Comparison of ENCODE assay signal across 8 cellular contexts in the genomic region with DNA sequence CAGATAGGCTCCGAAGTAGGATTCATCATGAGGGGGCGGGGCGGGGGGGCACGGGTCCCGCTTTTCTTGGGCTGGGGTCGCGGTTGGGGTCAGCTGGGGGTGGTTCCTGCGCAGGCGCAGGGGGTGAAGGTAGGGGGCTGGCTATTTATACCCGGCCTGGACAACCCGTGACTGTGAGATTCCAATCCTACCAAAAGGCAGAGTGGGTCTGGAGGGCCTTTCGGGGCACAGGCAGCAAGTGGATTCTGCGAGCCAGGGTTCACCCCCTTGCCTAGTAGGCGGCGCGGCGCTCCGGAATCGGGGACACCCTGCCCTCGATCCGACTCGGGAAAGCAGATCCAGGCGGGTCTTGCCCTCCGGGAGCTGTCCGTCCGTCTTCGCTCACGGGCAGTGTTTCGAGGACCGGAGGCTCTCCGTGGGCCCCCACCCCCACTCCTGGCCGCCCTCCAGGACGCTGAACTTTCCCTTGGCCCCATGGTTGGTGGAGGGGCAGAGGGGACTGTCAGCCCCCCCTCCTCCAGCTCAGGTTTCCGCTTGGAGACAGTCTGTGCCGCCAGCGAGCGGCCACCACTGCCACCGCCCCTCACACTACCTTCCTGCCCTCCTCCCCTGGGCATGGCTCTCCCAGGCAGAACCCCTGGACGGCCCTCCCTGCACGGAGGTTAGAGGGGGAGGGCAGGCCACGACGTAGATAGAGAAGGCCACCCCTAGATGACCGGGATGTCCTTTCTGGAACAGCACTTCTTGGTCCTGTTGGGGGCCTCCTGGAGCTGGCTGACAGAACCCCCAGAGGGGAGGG. TPM values are rescaled to one million over a fixed set of nuclear protein-coding genes. Genes with fewer than 3 reads are reported as not detected.
DNase-seq lines count a peak whose midpoint lies in the region; ATAC-seq and TF ChIP-seq lines count a peak whose summit lies in the region.

No MANE protein-coding gene starts in this region.

- no peaks in the 10 kb centered on the region for H3K36me3 Mint-ChIP-seq in activated CD8-positive, alpha-beta T cell treated with anti-CD3 and anti-CD28 coated beads for 36 hours (ENCODE audit: low read depth)
- H3K36me3 Mint-ChIP-seq in activated CD8-positive, alpha-beta T cell treated with anti-CD3 and anti-CD28 coated beads, Interleukin-2, amount 10 ng/mL, durations not matched to agents 7 days and 5 days (ENCODE audit: low read depth) = no peaks in the 10 kb centered on the region

- in situ Hi-C loops in brain microvascular endothelial cell (cut with HindIII; ENCODE audit: low pct_ligation_motif_present, low sequenced_read_pairs) = no loop called here

- intact Hi-C loops in activated CD8-positive, alpha-beta T cell treated with anti-CD3 and anti-CD28 coated beads for 36 hours (cut with micrococcal nuclease) = loop anchor here (2.0 kb wide), 1 partner anchor 13 kb away; the partner anchor contains the start of gene YBX2
- intact Hi-C loops in left lung (cut with DNase I) = no loop called here

- TF ChIP-seq EP300 in upper lobe of left lung (IDR thresholded peaks at IDR 0.05) = no peak

- peak overlapping the region; percentile 47 for H3K4me3 ChIP-seq in brain microvascular endothelial cell (ENCODE audit: low read depth, low read length)
- peak overlapping the region; percentile 31 to 46 for H3K4me3 ChIP-seq in left lung
- H3K4me3 ChIP-seq in upper lobe of left lung = peak overlapping the region in 3 of 4 donors; percentile 43 to 56 (median 45)

- peak overlapping the region; percentile 73 for H3K4me3 Mint-ChIP-seq in activated CD8-positive, alpha-beta T cell treated with anti-CD3 and anti-CD28 coated beads for 36 hours
- no peak overlapping the region for H3K4me3 Mint-ChIP-seq in activated CD8-positive, alpha-beta T cell treated with anti-CD3 and anti-CD28 coated beads, Interleukin-2, amount 10 ng/mL, durations not matched to agents 7 days and 5 days

- CTCF ChIA-PET in activated CD8-positive, alpha-beta T cell treated with anti-CD3 and anti-CD28 coated beads for 36 hours (lab: Charles Lee) = interaction anchor here (0.9 to 10.3 kb wide), 8 partner anchors 10 to 435 kb away, joined by 3 to 144 read pairs (median 5); partner anchors contain the start of gene DNAH2
- CTCF ChIA-PET in activated CD8-positive, alpha-beta T cell treated with anti-CD3 and anti-CD28 coated beads, Interleukin-2, amount 10 ng/mL, durations not matched to agents 7 days and 5 days (lab: Charles Lee) = interaction anchor here (1.0 to 8.8 kb wide), 6 partner anchors 10 to 150 kb away, joined by 3 to 81 read pairs (median 6); partner anchors contain the start of genes ACAP1 and NEURL4

- peaks cover 16% of the 10 kb centered on the region for H3K27me3 Mint-ChIP-seq in activated CD8-positive, alpha-beta T cell treated with anti-CD3 and anti-CD28 coated beads for 36 hours
- peaks cover 29% of the 10 kb centered on the region for H3K27me3 Mint-ChIP-seq in activated CD8-positive, alpha-beta T cell treated with anti-CD3 and anti-CD28 coated beads, Interleukin-2, amount 10 ng/mL, durations not matched to agents 7 days and 5 days (ENCODE audit: low read depth)

- no peak for DNase-seq in activated CD8-positive, alpha-beta T cell treated with anti-CD3 and anti-CD28 coated beads for 36 hours
- DNase-seq in activated CD8-positive, alpha-beta T cell treated with anti-CD3 and anti-CD28 coated beads, Interleukin-2, amount 10 ng/mL, durations not matched to agents 7 days and 5 days = no peak
- no peak for DNase-seq in brain microvascular endothelial cell
- DNase-seq in left lung = no peak
- peak in 1 of 2 donors; percentile 82 for DNase-seq in upper lobe of left lung
- DNase-seq in NCI-H2081 treated with DMSO at 0.1 percent for 48 hours (lab: John Stamatoyannopoulos, UW) = no peak

- no peaks in the 10 kb centered on the region for H3K9me3 ChIP-seq in left lung
- H3K9me3 ChIP-seq in upper lobe of left lung = no peaks in the 10 kb centered on the region

- H3K4me1 ChIP-seq in left lung (peaks cover 17 to 24% of the 10 kb centered on the region in 2 donors), upper lobe of left lung (peaks cover 23 to 29% (median 24%) of the 10 kb centered on the region in 4 donors)

- peaks cover 13% of the 10 kb centered on the region for H3K27me3 ChIP-seq in brain microvascular endothelial cell (replicated peaks)
- H3K27me3 ChIP-seq in left lung = peaks cover 0 to 45% of the 10 kb centered on the region in 2 donors
- peaks cover 0 to 12% (median 4%) of the 10 kb centered on the region in 4 donors for H3K27me3 ChIP-seq in upper lobe of left lung

- WGBS in upper lobe of left lung, 2 donors = 0 to 9% methylated on average over 3 to 23 of the region's 43 CpGs

- H3K36me3 ChIP-seq in brain microvascular endothelial cell (replicated peaks) (no peaks in the 10 kb centered on the region), left lung (no peaks in the 10 kb centered on the region), upper lobe of left lung (no peaks in the 10 kb centered on the region)

- no peak overlapping the region for H3K27ac Mint-ChIP-seq in activated CD8-positive, alpha-beta T cell treated with anti-CD3 and anti-CD28 coated beads for 36 hours
- H3K27ac Mint-ChIP-seq in activated CD8-positive, alpha-beta T cell treated with anti-CD3 and anti-CD28 coated beads, Interleukin-2, amount 10 ng/mL, durations not matched to agents 7 days and 5 days = no peak overlapping the region

- ATAC-seq in activated CD8-positive, alpha-beta T cell treated with anti-CD3 and anti-CD28 coated beads for 36 hours = no peak
- no peak for ATAC-seq in activated CD8-positive, alpha-beta T cell treated with anti-CD3 and anti-CD28 coated beads, Interleukin-2, amount 10 ng/mL, durations not matched to agents 7 days and 5 days
- no peak for ATAC-seq in left lung
- no peak for ATAC-seq in upper lobe of left lung (ENCODE audit: low FRiP score in 2 of 2)
- no peak for ATAC-seq in HG03159 (IDR thresholded peaks at IDR 0.05; ENCODE audit: unreplicated experiment)
- no peak for ATAC-seq in GM21737 (IDR thresholded peaks at IDR 0.05; ENCODE audit: unreplicated experiment)

- H3K9me3 Mint-ChIP-seq in activated CD8-positive, alpha-beta T cell treated with anti-CD3 and anti-CD28 coated beads for 36 hours = no peaks in the 10 kb centered on the region
- H3K9me3 Mint-ChIP-seq in activated CD8-positive, alpha-beta T cell treated with anti-CD3 and anti-CD28 coated beads, Interleukin-2, amount 10 ng/mL, durations not matched to agents 7 days and 5 days (ENCODE audit: insufficient read depth) = no peaks in the 10 kb centered on the region

- POLR2A ChIA-PET in activated CD8-positive, alpha-beta T cell treated with anti-CD3 and anti-CD28 coated beads for 36 hours (lab: Charles Lee) = interaction anchor here (0.7 to 2.6 kb wide), 12 partner anchors 8 to 405 kb away, joined by 3 to 15 read pairs (median 4); partner anchors contain the start of genes GPS2 and TP53
- POLR2A ChIA-PET in activated CD8-positive, alpha-beta T cell treated with anti-CD3 and anti-CD28 coated beads, Interleukin-2, amount 10 ng/mL, durations not matched to agents 7 days and 5 days (lab: Charles Lee) = interaction anchor here (0.6 to 2.3 kb wide), 4 partner anchors 10 to 269 kb away, joined by 5 to 8 read pairs (median 5); no protein-coding TSS in a partner anchor

- no peak for TF ChIP-seq POLR2A in upper lobe of left lung (IDR thresholded peaks at IDR 0.05)

- no peak overlapping the region for H3K27ac ChIP-seq in brain microvascular endothelial cell
- H3K27ac ChIP-seq in left lung = no peak overlapping the region
- peak overlapping the region in 2 of 4 donors; percentile 52 to 69 for H3K27ac ChIP-seq in upper lobe of left lung

- peaks cover 19% of the 10 kb centered on the region for H3K4me1 Mint-ChIP-seq in activated CD8-positive, alpha-beta T cell treated with anti-CD3 and anti-CD28 coated beads for 36 hours (ENCODE audit: low read depth)
- H3K4me1 Mint-ChIP-seq in activated CD8-positive, alpha-beta T cell treated with anti-CD3 and anti-CD28 coated beads, Interleukin-2, amount 10 ng/mL, durations not matched to agents 7 days and 5 days (ENCODE audit: low read depth) = peaks cover 27% of the 10 kb centered on the region

- no peak for TF ChIP-seq CTCF in activated CD8-positive, alpha-beta T cell treated with anti-CD3 and anti-CD28 coated beads for 36 hours (IDR thresholded peaks at IDR 0.05)
- TF ChIP-seq CTCF in brain microvascular endothelial cell (IDR thresholded peaks at IDR 0.05; ENCODE audit: low read depth, low read length, missing control alignments) (no peak), left lung (IDR thresholded peaks at IDR 0.05) (no peak), upper lobe of left lung (IDR thresholded peaks at IDR 0.05) (no peak)

RNA-seq across cellular contexts. Expression of gene SLC2A4, which starts 0.6 kb away (rescaled TPM):
- total RNA-seq in activated CD8-positive, alpha-beta T cell treated with anti-CD3 and anti-CD28 coated beads for 36 hours = under 1 TPM; 0.07 to 0.25 TPM
- not detected for total RNA-seq in activated CD8-positive, alpha-beta T cell treated with anti-CD3 and anti-CD28 coated beads, Interleukin-2, amount 10 ng/mL, durations not matched to agents 7 days and 5 days
- total RNA-seq in left lung (under 1 TPM; 0.60 to 0.85 TPM), upper lobe of left lung (1 to 10 TPM; 1.0 to 5.2 (median 1.2) TPM)

RNA-seq across cellular contexts. Expression of gene YBX2, which starts 12.3 kb away (rescaled TPM):
- under 1 TPM; 0.56 to 0.83 TPM for total RNA-seq in activated CD8-positive, alpha-beta T cell treated with anti-CD3 and anti-CD28 coated beads for 36 hours
- under 1 TPM; 0.37 to 0.66 TPM for total RNA-seq in activated CD8-positive, alpha-beta T cell treated with anti-CD3 and anti-CD28 coated beads, Interleukin-2, amount 10 ng/mL, durations not matched to agents 7 days and 5 days
- total RNA-seq in left lung (under 1 TPM; 0.37 to 0.67 TPM), upper lobe of left lung (1 to 10 TPM in 3 of 6 donors, under 1 TPM in 2, not detected in 1; 0.14 to 2.2 (median 1.2) TPM)

RNA-seq across cellular contexts. Expression of gene CLDN7, which starts 19.9 kb away (rescaled TPM):
- 1 to 10 TPM; 1.5 to 1.7 TPM for total RNA-seq in activated CD8-positive, alpha-beta T cell treated with anti-CD3 and anti-CD28 coated beads for 36 hours
- 1 to 10 TPM; 1.1 to 1.3 TPM for total RNA-seq in activated CD8-positive, alpha-beta T cell treated with anti-CD3 and anti-CD28 coated beads, Interleukin-2, amount 10 ng/mL, durations not matched to agents 7 days and 5 days
- total RNA-seq in left lung (100 to 1,000 TPM; 187 to 197 TPM), upper lobe of left lung (100 to 1,000 TPM in 5 of 6 donors, 10 to 100 TPM in 1; 57.6 to 201 (median 137) TPM)

RNA-seq across cellular contexts. Expression of gene EIF5A, which starts 25.3 kb away (rescaled TPM):
- total RNA-seq in activated CD8-positive, alpha-beta T cell treated with anti-CD3 and anti-CD28 coated beads for 36 hours = 1,000 to 10,000 TPM; 1,064 TPM
- total RNA-seq in activated CD8-positive, alpha-beta T cell treated with anti-CD3 and anti-CD28 coated beads, Interleukin-2, amount 10 ng/mL, durations not matched to agents 7 days and 5 days = 100 to 1,000 TPM; 685 to 690 TPM
- total RNA-seq in left lung (100 to 1,000 TPM; 307 to 622 TPM), upper lobe of left lung (100 to 1,000 TPM in 5 of 6 donors, 10 to 100 TPM in 1; 84.9 to 303 (median 207) TPM)

RNA-seq across cellular contexts. Expression of gene ELP5, which starts 30.1 kb away (rescaled TPM):
- 10 to 100 TPM; 80.2 to 85.4 TPM for total RNA-seq in activated CD8-positive, alpha-beta T cell treated with anti-CD3 and anti-CD28 coated beads for 36 hours
- 10 to 100 TPM; 63.5 to 66.1 TPM for total RNA-seq in activated CD8-positive, alpha-beta T cell treated with anti-CD3 and anti-CD28 coated beads, Interleukin-2, amount 10 ng/mL, durations not matched to agents 7 days and 5 days
- total RNA-seq in left lung (10 to 100 TPM; 26.5 to 46.6 TPM), upper lobe of left lung (10 to 100 TPM in 5 of 6 donors, 1 to 10 TPM in 1; 5.2 to 36.3 (median 21.0) TPM)

Comparison
In these comparisons a context has a peak if more than half of its experiments do, and no peak if none do; other contexts are left out.
1. RNA of gene CLDN7, which starts 19.9 kb away (total RNA-seq): 187 to 197 TPM in left lung and 57.6 to 201 TPM in upper lobe of left lung; 1.5 to 1.7 TPM in activated CD8-positive, alpha-beta T cell treated with anti-CD3 and anti-CD28 coated beads for 36 hours and 1.1 to 1.3 TPM in activated CD8-positive, alpha-beta T cell treated with anti-CD3 and anti-CD28 coated beads, Interleukin-2, amount 10 ng/mL, durations not matched to agents 7 days and 5 days; every median in the first group is over 10 times any median in the second.
2. Peak in every context shown above with its lines, with median percentiles within 50 percentile points of each other: H3K4me3 ChIP-seq.